ENCODE assay signal across 8 cellular contexts in genomic region chr2:84516234-84516986, GRCh38. TPM values are rescaled to one million over a fixed set of nuclear protein-coding genes. Genes with fewer than 3 reads are reported as not detected.
DNase-seq lines count a peak whose midpoint lies in the region; ATAC-seq lines count a peak whose summit lies in the region.

Gene DNAH6, plus strand, starts transcription at chr2:84516498. Its CDS starts 1,329 bp downstream, at chr2:84517827.

- ATAC-seq in GM18868 (IDR thresholded peaks at IDR 0.05; ENCODE audit: unreplicated experiment): peak; percentile 96
- ATAC-seq in HG03103 (IDR thresholded peaks at IDR 0.05; ENCODE audit: low read depth, unreplicated experiment): peak; percentile 71

- peak; percentile 96 for DNase-seq in A172 (ENCODE audit: low spot score)
- DNase-seq in NCI-H2227 treated with DMSO at 0.1 percent for 48 hours (lab: John Stamatoyannopoulos, UW): peak; percentile 96
- peak; percentile 87 for DNase-seq in activated CD4-positive, alpha-beta T cell treated with anti-CD3 and anti-CD28 coated beads, Interleukin-2, amount 50 U/mL, for 1 hour
- DNase-seq in dedifferentiated amniotic fluid mesenchymal stem cell (ENCODE audit: extremely low spot score): peak; percentile 95
- DNase-seq in kidney tubule cell (ENCODE audit: low spot score): peak; percentile 95
- DNase-seq in stimulated activated CD4-positive, alpha-beta T cell treated with anti-CD3 and anti-CD28 coated beads, Interleukin-15, amount 100 ng/mL, for 48 hours (ENCODE audit: low read depth in 2 of 2): peak; percentile 70 to 79

RNA-seq across cellular contexts. Expression of gene DNAH6, which starts in this region (rescaled TPM):
- total RNA-seq in A172 (2014; rRNA removed; shearing (Covaris generic)): 0.02 TPM in 2 replicates

Comparison
In these comparisons a context has a peak if more than half of its experiments do, and no peak if none do; other contexts are left out.
1. Peak in every context shown above with its lines: DNase-seq and ATAC-seq.
2. Peak in DNase-seq in A172; RNA of the gene not detected or under 1 TPM.